Comparison of ENCODE assay signal across 29 cellular contexts in the genomic region with DNA sequence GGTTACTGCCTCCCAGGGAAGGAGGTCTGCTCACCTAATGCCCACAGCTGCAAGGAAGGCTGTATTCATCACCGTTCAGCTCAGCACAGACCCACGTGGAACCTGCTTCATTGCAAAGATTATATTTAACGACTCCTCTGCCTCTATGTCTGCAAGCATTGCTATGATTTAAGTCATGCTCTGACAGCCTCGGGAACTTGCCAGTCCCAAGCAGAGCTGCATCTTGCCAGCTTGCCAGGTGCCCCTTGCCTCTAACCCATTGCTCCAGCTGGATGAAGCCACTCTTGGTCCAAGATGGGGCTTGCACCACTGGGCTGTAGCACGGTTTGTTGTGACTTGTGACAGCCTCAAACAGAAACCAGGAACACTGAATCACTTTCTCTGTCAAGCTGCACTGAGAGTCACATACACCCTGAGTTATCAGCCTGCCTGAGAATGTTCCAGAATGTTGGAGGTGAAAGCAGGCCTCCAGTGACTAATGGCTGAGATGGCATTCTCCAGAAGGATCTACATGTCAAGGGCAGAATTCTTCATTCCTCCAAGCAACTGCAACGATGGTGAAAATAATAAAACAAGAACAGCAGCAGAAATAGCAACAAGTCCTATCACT.
DNase-seq lines count a peak whose midpoint lies in the region; ATAC-seq lines count a peak whose summit lies in the region.
"Had no signal": no experiment of that assay in that cellular context is flagged by ENCODE, and none has a peak within 500 bp of the region (broad histone marks: within the 10 kb centered on the region; RNA-seq: fewer than 3 reads in every experiment).

No MANE protein-coding gene starts in this region.

- H3K27me3 Mint-ChIP-seq in activated CD4-positive, alpha-beta T cell treated with anti-CD3 and anti-CD28 coated beads, Interleukin-2, amount 10 ng/mL, durations not matched to agents 24 days and 14 days: no peaks in the 10 kb centered on the region

- no peak overlapping the region for H3K4me3 ChIP-seq in H7 (ENCODE audit: insufficient read depth, low read depth, low read length)
- H3K4me3 ChIP-seq: A549, GM23338, lower lobe of right lung, mucosa of descending colon, right lobe of liver, vagina had no signal

- H3K36me3 Mint-ChIP-seq in activated CD4-positive, alpha-beta T cell treated with anti-CD3 and anti-CD28 coated beads, Interleukin-2, amount 10 ng/mL, durations not matched to agents 24 days and 14 days (ENCODE audit: low read depth): no peaks in the 10 kb centered on the region
- H3K36me3 Mint-ChIP-seq: CD4-positive, alpha-beta memory T cell had no signal

- H3K27me3 ChIP-seq in H7 (ENCODE audit: control insufficient read depth, insufficient read depth, low read length): no peaks in the 10 kb centered on the region
- H3K27me3 ChIP-seq: right lobe of liver, vagina had no signal

- H3K9me3 Mint-ChIP-seq in activated CD4-positive, alpha-beta T cell treated with anti-CD3 and anti-CD28 coated beads, Interleukin-2, amount 10 ng/mL, durations not matched to agents 24 days and 14 days: no peaks in the 10 kb centered on the region
- H3K9me3 Mint-ChIP-seq: CD4-positive, alpha-beta memory T cell; GM23338; neural crest cell had no signal

- H3K27ac Mint-ChIP-seq in activated CD4-positive, alpha-beta T cell treated with anti-CD3 and anti-CD28 coated beads, Interleukin-2, amount 10 ng/mL, durations not matched to agents 24 days and 14 days: peak overlapping the region; percentile 11
- H3K27ac Mint-ChIP-seq: GM23338 had no signal

- H3K4me1 Mint-ChIP-seq in activated CD4-positive, alpha-beta T cell treated with anti-CD3 and anti-CD28 coated beads, Interleukin-2, amount 10 ng/mL, durations not matched to agents 24 days and 14 days: peaks cover 5% of the 10 kb centered on the region
- H3K4me1 Mint-ChIP-seq: CD4-positive, alpha-beta memory T cell; GM23338; neural crest cell had no signal

- no peak for DNase-seq in activated CD4-positive, alpha-beta T cell treated with anti-CD3 and anti-CD28 coated beads, Interleukin-2, amount 10 ng/mL, durations not matched to agents 24 days and 14 days
- no peak for DNase-seq in activated CD4-positive, alpha-beta T cell treated with anti-CD3 and anti-CD28 coated beads for 4 hours
- DNase-seq in RPMI7951 (ENCODE audit: low read depth) (peak; percentile 22), hepatic stellate cell (ENCODE audit: low spot score) (peak; percentile 17), H7 (no peak), NCI-H2107 treated with DMSO at 0.1 percent for 48 hours (lab: John Stamatoyannopoulos, UW; ENCODE audit: unreplicated experiment) (no peak)
- peak; percentile 23 for DNase-seq in stimulated activated CD8-positive, alpha-beta memory T cell treated with anti-CD3 and anti-CD28 coated beads, Interleukin-4, amount 100 ng/mL, for 48 hours
- DNase-seq: activated CD4-positive, alpha-beta T cell treated with anti-CD3 and anti-CD28 coated beads, Interleukin-2, amount 50 U/mL, for 1 hour; activated gamma-delta T cell; CD4-positive, alpha-beta memory T cell; dermis blood vessel endothelial cell; EL; head of caudate nucleus; Karpas-422; kidney glomerular epithelial cell; lower lobe of right lung; mucosa of descending colon; MV-4-11; NCI-H1436 treated with DMSO at 0.1 percent for 48 hours; NCI-H2107; NCI-H446 treated with DMSO at 0.1 percent for 48 hours; OCI-M1; right lobe of liver; stimulated activated naive CD4-positive, alpha-beta T cell treated with Interleukin-2 at 50 U/mL for 16 hours had no signal

- H3K4me3 Mint-ChIP-seq in activated CD4-positive, alpha-beta T cell treated with anti-CD3 and anti-CD28 coated beads, Interleukin-2, amount 10 ng/mL, durations not matched to agents 24 days and 14 days: no peak overlapping the region
- H3K4me3 Mint-ChIP-seq: CD4-positive, alpha-beta memory T cell; GM23338; neural crest cell had no signal

- H3K36me3 ChIP-seq in H7 (replicated peaks; ENCODE audit: control insufficient read depth, insufficient read depth, low read length): no peaks in the 10 kb centered on the region
- H3K36me3 ChIP-seq: lower lobe of right lung, right lobe of liver, vagina had no signal

- intact Hi-C loops in activated CD4-positive, alpha-beta T cell treated with anti-CD3 and anti-CD28 coated beads, Interleukin-2, amount 10 ng/mL, durations not matched to agents 24 days and 14 days (cut with micrococcal nuclease): no loop called here

- no peak for ATAC-seq in GM21529 (IDR thresholded peaks at IDR 0.05; ENCODE audit: unreplicated experiment)
- ATAC-seq: A549, GM23338, lower lobe of right lung, mucosa of descending colon, right lobe of liver had no signal

Comparison
In these comparisons a context has a peak if more than half of its experiments do, and no peak if none do; other contexts are left out.
1. DNase-seq: peak in RPMI7951 (single experiment), hepatic stellate cell (single experiment) and stimulated activated CD8-positive, alpha-beta memory T cell treated with anti-CD3 and anti-CD28 coated beads, Interleukin-4, amount 100 ng/mL, for 48 hours (single experiment); none in activated CD4-positive, alpha-beta T cell treated with anti-CD3 and anti-CD28 coated beads, Interleukin-2, amount 10 ng/mL, durations not matched to agents 24 days and 14 days (single experiment), activated CD4-positive, alpha-beta T cell treated with anti-CD3 and anti-CD28 coated beads for 4 hours (0 of 2), H7 (single experiment) and NCI-H2107 treated with DMSO at 0.1 percent for 48 hours (single experiment).